16 cellular contexts compared by ENCODE assay signal in genomic region chr20:54646156-54646517, GRCh38.
"Had no signal": no experiment of that assay in that cellular context is flagged by ENCODE, and none has a peak within 500 bp of the region (broad histone marks: within the 10 kb centered on the region; RNA-seq: fewer than 3 reads in every experiment).

No MANE protein-coding gene starts in this region.

- H3K79me2 ChIP-seq: parathyroid adenoma had no signal

- H3K4me1 ChIP-seq: parathyroid adenoma, psoas muscle, sigmoid colon, thyroid gland, upper lobe of left lung, vagina had no signal

- H3K27me3 ChIP-seq: right lobe of liver, sigmoid colon, stomach, thyroid gland, tibial nerve, upper lobe of left lung, vagina had no signal

- H3K36me3 ChIP-seq: neutrophil, right lobe of liver, sigmoid colon, stomach, thoracic aorta, thyroid gland, tibial nerve, upper lobe of left lung, vagina had no signal

- H3K9me3 ChIP-seq: neutrophil, psoas muscle, right lobe of liver, sigmoid colon, stomach, thoracic aorta, thyroid gland, tibial nerve, upper lobe of left lung, vagina had no signal

- FAIRE-seq: small intestine, urothelium cell line had no signal

- H3K4me3 ChIP-seq: psoas muscle, right lobe of liver, sigmoid colon, stomach, thoracic aorta, thyroid gland, tibial nerve, upper lobe of left lung, vagina had no signal

- DNase-seq: posterior cingulate gyrus; psoas muscle; right cardiac atrium; right lobe of liver; sigmoid colon; stimulated activated naive CD4-positive, alpha-beta T cell treated with Interleukin-2 at 50 U/mL for 16 hours; stomach; upper lobe of left lung had no signal

- H2AFZ ChIP-seq: parathyroid adenoma had no signal

- H3K9ac ChIP-seq: parathyroid adenoma had no signal

- H3K27ac ChIP-seq: neutrophil, parathyroid adenoma, psoas muscle, right lobe of liver, sigmoid colon, stomach, thoracic aorta, thyroid gland, tibial nerve, upper lobe of left lung, vagina had no signal
